Comparison of ENCODE assay signal across 8 cellular contexts in the genomic region with DNA sequence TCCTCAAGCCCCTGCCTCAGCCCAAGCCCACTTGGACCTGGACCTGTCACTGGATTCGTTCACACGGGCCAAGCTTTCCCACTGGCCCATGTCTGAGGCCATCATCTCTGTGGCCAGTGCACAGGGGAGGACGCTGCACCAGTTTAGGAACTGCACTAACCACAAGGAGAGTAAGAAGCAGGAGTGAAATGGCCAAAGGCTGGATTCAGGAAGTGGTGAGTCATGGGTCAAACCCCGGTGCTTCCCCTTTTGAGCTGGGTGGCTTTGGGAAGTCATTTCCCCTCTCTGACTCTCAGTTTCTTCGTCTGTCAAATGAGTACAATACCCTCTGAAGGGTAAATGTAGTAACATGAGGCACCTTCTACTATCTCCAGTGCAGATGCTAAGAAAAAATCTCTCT.
DNase-seq lines count a peak whose midpoint lies in the region; ATAC-seq, FAIRE-seq and TF ChIP-seq lines count a peak whose summit lies in the region.

No MANE protein-coding gene starts in this region.

- intact Hi-C loops in Right ventricle myocardium superior (cut with DNase I) = no loop called here

- no peak for FAIRE-seq in GM19239 (lab: Jason Lieb, UNC)

- H3K36me3 ChIP-seq in HEK293 (ENCODE audit: control insufficient read depth in 2 of 2, insufficient read depth in 1 of 2, low read length in 2 of 2) = no peaks in the 10 kb centered on the region

- no peak overlapping the region for H3K27ac ChIP-seq in HEK293 (ENCODE audit: extremely low read depth, low read depth, low read length)

- no peaks in the 10 kb centered on the region for H3K9me3 ChIP-seq in HEK293 (ENCODE audit: control insufficient read depth, insufficient read depth, low read depth, low read length)

- no peak overlapping the region for H3K4me3 Mint-ChIP-seq in stimulated activated naive CD8-positive, alpha-beta T cell treated with anti-CD3 and anti-CD28 coated beads, Interleukin-15, amount 100 ng/mL, for 72 hours

- H3K9me3 Mint-ChIP-seq in stimulated activated naive CD8-positive, alpha-beta T cell treated with anti-CD3 and anti-CD28 coated beads, Interleukin-15, amount 100 ng/mL, for 72 hours = no peaks in the 10 kb centered on the region

- no peak overlapping the region for H3K27ac Mint-ChIP-seq in stimulated activated naive CD8-positive, alpha-beta T cell treated with anti-CD3 and anti-CD28 coated beads, Interleukin-15, amount 100 ng/mL, for 72 hours

- H3K27me3 Mint-ChIP-seq in stimulated activated naive CD8-positive, alpha-beta T cell treated with anti-CD3 and anti-CD28 coated beads, Interleukin-15, amount 100 ng/mL, for 72 hours = peaks cover 59% of the 10 kb centered on the region

- DNase-seq in Right ventricle myocardium superior = peak; percentile 69
- DNase-seq in stimulated activated naive CD8-positive, alpha-beta T cell treated with anti-CD3 and anti-CD28 coated beads, Interleukin-15, amount 100 ng/mL, for 72 hours = no peak
- DNase-seq in cortex of kidney (lab: John Stamatoyannopoulos, UW) = no peak
- no peak for DNase-seq in NCI-H774 (lab: John Stamatoyannopoulos, UW)
- DNase-seq in GM19239 (ENCODE audit: insufficient read length, low spot score) = no peak
- DNase-seq in NCI-H2227 treated with DMSO at 0.1 percent for 48 hours (lab: John Stamatoyannopoulos, UW) = no peak

- no peak for TF ChIP-seq CTCF in HEK293 (tag by site-specific recombination; IDR thresholded peaks at IDR 0.05)

- CTCF ChIA-PET in HEK293 (lab: Yijun Ruan, JAX) = interaction anchor here (0.6 to 1.6 kb wide), 3 partner anchors 10 to 335 kb away, joined by 4 read pairs; no protein-coding TSS in a partner anchor

- H3K4me1 Mint-ChIP-seq in stimulated activated naive CD8-positive, alpha-beta T cell treated with anti-CD3 and anti-CD28 coated beads, Interleukin-15, amount 100 ng/mL, for 72 hours = peaks cover 29% of the 10 kb centered on the region

- POLR2A ChIA-PET in HEK293 (lab: Yijun Ruan, JAX) = interaction anchor here (2.2 kb wide), 1 partner anchor 10 kb away, joined by 9 read pairs; no protein-coding TSS in a partner anchor

- no peaks in the 10 kb centered on the region for H3K4me1 ChIP-seq in HEK293 (ENCODE audit: control insufficient read depth, insufficient read depth, low read length)

- ATAC-seq in SK-N-SH treated with all-trans-retinoic acid at 6 μM for 48 hours = peak; percentile 78
- peak; percentile 54 for ATAC-seq in Right ventricle myocardium superior (ENCODE audit: poor library complexity)
- peak; percentile 71 for ATAC-seq in stimulated activated naive CD8-positive, alpha-beta T cell treated with anti-CD3 and anti-CD28 coated beads, Interleukin-15, amount 100 ng/mL, for 72 hours

- no peak overlapping the region for H3K4me3 ChIP-seq in HEK293 (ENCODE audit: low read depth, low read length)

TF ChIP-seq in HEK293, 187 proteins besides CTCF, POLR2A, EP300 and RAD21:
- TF ChIP-seq PRDM1 (tag by site-specific recombination; IDR thresholded peaks at IDR 0.05) = 0 out of 2 replicates have a peak, but pooled peaks have one; percentile 11
- no peak for TF ChIP-seq GLI2 (tag by site-specific recombination; IDR thresholded peaks at IDR 0.05; ENCODE audit: borderline replicate concordance, low read depth)

TF ChIP-seq in SK-N-SH treated with all-trans-retinoic acid at 6 μM for 48 hours, 23 proteins besides CTCF, POLR2A, EP300 and RAD21 (continues in another document):
- TF ChIP-seq ZFP30 (CRISPR knock-in tag; IDR thresholded peaks at IDR 0.05) = no peak
- TF ChIP-seq CSRNP3 (CRISPR knock-in tag; IDR thresholded peaks at IDR 0.05) = no peak
- no peak for TF ChIP-seq SNAI2 (CRISPR knock-in tag; IDR thresholded peaks at IDR 0.05)
- TF ChIP-seq BACH2 (CRISPR knock-in tag; IDR thresholded peaks at IDR 0.05; ENCODE audit: borderline replicate concordance) = no peak
- TF ChIP-seq ZFP3 (CRISPR knock-in tag; IDR thresholded peaks at IDR 0.05) = no peak
- no peak for TF ChIP-seq ZNF565 (CRISPR knock-in tag; conservative IDR thresholded peaks at IDR 0.05; ENCODE audit: low read depth)
- TF ChIP-seq RARB (CRISPR knock-in tag; IDR thresholded peaks at IDR 0.05) = no peak
- no peak for TF ChIP-seq CSDC2 (CRISPR knock-in tag; IDR thresholded peaks at IDR 0.05)
- TF ChIP-seq PATZ1 (CRISPR knock-in tag; IDR thresholded peaks at IDR 0.05; ENCODE audit: borderline replicate concordance) = no peak
- no peak for TF ChIP-seq ESRRG (CRISPR knock-in tag; IDR thresholded peaks at IDR 0.05)
- TF ChIP-seq, protein P1, sequence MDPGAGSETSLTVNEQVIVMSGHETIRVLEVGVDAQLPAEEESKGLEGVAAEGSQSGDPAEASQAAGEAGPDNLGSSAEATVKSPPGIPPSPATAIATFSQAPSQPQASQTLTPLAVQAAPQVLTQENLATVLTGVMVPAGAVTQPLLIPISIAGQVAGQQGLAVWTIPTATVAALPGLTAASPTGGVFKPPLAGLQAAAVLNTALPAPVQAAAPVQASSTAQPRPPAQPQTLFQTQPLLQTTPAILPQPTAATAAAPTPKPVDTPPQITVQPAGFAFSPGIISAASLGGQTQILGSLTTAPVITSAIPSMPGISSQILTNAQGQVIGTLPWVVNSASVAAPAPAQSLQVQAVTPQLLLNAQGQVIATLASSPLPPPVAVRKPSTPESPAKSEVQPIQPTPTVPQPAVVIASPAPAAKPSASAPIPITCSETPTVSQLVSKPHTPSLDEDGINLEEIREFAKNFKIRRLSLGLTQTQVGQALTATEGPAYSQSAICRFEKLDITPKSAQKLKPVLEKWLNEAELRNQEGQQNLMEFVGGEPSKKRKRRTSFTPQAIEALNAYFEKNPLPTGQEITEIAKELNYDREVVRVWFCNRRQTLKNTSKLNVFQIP (CRISPR knock-in tag; IDR thresholded peaks at IDR 0.05; ENCODE audit: borderline replicate concordance, low read depth) = no peak
- no peak for TF ChIP-seq CREB5 (CRISPR knock-in tag; IDR thresholded peaks at IDR 0.05; ENCODE audit: low read depth)
- TF ChIP-seq, protein P2, sequence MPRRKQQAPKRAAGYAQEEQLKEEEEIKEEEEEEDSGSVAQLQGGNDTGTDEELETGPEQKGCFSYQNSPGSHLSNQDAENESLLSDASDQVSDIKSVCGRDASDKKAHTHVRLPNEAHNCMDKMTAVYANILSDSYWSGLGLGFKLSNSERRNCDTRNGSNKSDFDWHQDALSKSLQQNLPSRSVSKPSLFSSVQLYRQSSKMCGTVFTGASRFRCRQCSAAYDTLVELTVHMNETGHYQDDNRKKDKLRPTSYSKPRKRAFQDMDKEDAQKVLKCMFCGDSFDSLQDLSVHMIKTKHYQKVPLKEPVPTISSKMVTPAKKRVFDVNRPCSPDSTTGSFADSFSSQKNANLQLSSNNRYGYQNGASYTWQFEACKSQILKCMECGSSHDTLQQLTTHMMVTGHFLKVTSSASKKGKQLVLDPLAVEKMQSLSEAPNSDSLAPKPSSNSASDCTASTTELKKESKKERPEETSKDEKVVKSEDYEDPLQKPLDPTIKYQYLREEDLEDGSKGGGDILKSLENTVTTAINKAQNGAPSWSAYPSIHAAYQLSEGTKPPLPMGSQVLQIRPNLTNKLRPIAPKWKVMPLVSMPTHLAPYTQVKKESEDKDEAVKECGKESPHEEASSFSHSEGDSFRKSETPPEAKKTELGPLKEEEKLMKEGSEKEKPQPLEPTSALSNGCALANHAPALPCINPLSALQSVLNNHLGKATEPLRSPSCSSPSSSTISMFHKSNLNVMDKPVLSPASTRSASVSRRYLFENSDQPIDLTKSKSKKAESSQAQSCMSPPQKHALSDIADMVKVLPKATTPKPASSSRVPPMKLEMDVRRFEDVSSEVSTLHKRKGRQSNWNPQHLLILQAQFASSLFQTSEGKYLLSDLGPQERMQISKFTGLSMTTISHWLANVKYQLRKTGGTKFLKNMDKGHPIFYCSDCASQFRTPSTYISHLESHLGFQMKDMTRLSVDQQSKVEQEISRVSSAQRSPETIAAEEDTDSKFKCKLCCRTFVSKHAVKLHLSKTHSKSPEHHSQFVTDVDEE (CRISPR knock-in tag; IDR thresholded peaks at IDR 0.05) = no peak
- TF ChIP-seq ARNTL (CRISPR knock-in tag; IDR thresholded peaks at IDR 0.05; ENCODE audit: borderline replicate concordance, low read depth) = no peak
